1 cellular context compared by ENCODE assay signal in the genomic region with DNA sequence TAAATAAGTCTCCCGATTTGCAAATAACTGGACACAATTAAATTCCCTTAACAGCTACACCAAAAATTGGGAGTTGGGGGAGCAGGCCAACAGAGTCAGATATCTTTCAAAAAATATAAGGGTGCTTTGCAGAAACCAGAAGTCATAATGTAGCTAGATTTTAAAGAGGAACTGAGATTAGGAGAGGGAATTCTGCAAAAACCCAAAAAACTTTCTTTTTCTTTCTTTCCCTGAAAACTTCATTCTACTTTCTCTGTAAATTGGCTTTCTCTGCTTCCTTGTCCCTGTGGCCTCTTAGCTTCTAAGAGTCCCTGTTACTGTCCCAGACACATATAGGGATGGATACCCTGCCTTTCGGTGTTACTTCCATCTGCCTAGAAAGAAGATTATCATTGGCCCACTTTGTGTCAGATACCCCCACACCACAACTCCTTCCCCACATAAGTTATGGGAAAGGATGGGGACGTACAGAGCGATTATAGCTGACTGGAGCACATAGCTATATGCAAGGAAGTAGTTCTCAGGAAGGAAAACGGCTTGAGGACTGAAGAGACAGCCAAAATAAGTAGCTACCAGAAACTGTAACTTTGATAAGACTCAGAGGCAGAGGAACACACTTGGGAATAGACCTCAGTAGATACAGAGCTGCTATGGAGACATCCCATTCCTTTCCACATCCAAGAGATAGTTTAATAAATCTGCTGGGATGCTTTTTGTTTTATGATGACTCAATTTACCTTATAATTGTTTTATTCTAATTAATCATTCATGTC.
TF ChIP-seq lines count a peak whose summit lies in the region.

No MANE protein-coding gene starts in this region.

TF ChIP-seq in SK-N-SH treated with all-trans-retinoic acid at 6 μM for 48 hours, 23 proteins besides CTCF, POLR2A, EP300 and RAD21 (continued from another document):
- TF ChIP-seq, protein P1, sequence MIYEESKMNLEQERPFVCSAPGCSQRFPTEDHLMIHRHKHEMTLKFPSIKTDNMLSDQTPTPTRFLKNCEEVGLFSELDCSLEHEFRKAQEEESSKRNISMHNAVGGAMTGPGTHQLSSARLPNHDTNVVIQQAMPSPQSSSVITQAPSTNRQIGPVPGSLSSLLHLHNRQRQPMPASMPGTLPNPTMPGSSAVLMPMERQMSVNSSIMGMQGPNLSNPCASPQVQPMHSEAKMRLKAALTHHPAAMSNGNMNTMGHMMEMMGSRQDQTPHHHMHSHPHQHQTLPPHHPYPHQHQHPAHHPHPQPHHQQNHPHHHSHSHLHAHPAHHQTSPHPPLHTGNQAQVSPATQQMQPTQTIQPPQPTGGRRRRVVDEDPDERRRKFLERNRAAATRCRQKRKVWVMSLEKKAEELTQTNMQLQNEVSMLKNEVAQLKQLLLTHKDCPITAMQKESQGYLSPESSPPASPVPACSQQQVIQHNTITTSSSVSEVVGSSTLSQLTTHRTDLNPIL (CRISPR knock-in tag; IDR thresholded peaks at IDR 0.05; ENCODE audit: low read depth), result no peak
- TF ChIP-seq, protein P2, sequence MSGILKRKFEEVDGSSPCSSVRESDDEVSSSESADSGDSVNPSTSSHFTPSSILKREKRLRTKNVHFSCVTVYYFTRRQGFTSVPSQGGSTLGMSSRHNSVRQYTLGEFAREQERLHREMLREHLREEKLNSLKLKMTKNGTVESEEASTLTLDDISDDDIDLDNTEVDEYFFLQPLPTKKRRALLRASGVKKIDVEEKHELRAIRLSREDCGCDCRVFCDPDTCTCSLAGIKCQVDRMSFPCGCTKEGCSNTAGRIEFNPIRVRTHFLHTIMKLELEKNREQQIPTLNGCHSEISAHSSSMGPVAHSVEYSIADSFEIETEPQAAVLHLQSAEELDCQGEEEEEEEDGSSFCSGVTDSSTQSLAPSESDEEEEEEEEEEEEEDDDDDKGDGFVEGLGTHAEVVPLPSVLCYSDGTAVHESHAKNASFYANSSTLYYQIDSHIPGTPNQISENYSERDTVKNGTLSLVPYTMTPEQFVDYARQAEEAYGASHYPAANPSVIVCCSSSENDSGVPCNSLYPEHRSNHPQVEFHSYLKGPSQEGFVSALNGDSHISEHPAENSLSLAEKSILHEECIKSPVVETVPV (CRISPR knock-in tag; IDR thresholded peaks at IDR 0.05), result no peak
- TF ChIP-seq OSR1 (CRISPR knock-in tag; IDR thresholded peaks at IDR 0.05) (no peak), GLIS3 (CRISPR knock-in tag; IDR thresholded peaks at IDR 0.05) (no peak), CSDC2 (CRISPR knock-in tag; IDR thresholded peaks at IDR 0.05) (no peak), ARNTL (CRISPR knock-in tag; IDR thresholded peaks at IDR 0.05; ENCODE audit: borderline replicate concordance, low read depth) (no peak), ZFP3 (CRISPR knock-in tag; IDR thresholded peaks at IDR 0.05) (no peak), ZFP30 (CRISPR knock-in tag; IDR thresholded peaks at IDR 0.05) (no peak), ISL1 (CRISPR knock-in tag; IDR thresholded peaks at IDR 0.05) (no peak), TCF4 (CRISPR knock-in tag; IDR thresholded peaks at IDR 0.05; ENCODE audit: borderline replicate concordance) (no peak), ESRRG (CRISPR knock-in tag; IDR thresholded peaks at IDR 0.05) (no peak), SNAI2 (CRISPR knock-in tag; IDR thresholded peaks at IDR 0.05) (no peak), ZNF565 (CRISPR knock-in tag; conservative IDR thresholded peaks at IDR 0.05; ENCODE audit: low read depth) (no peak), TOX (CRISPR knock-in tag; IDR thresholded peaks at IDR 0.05; ENCODE audit: borderline replicate concordance) (no peak), ZNF8 (CRISPR knock-in tag; IDR thresholded peaks at IDR 0.05) (no peak)
- TF ChIP-seq, protein P3, sequence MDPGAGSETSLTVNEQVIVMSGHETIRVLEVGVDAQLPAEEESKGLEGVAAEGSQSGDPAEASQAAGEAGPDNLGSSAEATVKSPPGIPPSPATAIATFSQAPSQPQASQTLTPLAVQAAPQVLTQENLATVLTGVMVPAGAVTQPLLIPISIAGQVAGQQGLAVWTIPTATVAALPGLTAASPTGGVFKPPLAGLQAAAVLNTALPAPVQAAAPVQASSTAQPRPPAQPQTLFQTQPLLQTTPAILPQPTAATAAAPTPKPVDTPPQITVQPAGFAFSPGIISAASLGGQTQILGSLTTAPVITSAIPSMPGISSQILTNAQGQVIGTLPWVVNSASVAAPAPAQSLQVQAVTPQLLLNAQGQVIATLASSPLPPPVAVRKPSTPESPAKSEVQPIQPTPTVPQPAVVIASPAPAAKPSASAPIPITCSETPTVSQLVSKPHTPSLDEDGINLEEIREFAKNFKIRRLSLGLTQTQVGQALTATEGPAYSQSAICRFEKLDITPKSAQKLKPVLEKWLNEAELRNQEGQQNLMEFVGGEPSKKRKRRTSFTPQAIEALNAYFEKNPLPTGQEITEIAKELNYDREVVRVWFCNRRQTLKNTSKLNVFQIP (CRISPR knock-in tag; IDR thresholded peaks at IDR 0.05; ENCODE audit: borderline replicate concordance, low read depth), result no peak
- TF ChIP-seq, protein P4, sequence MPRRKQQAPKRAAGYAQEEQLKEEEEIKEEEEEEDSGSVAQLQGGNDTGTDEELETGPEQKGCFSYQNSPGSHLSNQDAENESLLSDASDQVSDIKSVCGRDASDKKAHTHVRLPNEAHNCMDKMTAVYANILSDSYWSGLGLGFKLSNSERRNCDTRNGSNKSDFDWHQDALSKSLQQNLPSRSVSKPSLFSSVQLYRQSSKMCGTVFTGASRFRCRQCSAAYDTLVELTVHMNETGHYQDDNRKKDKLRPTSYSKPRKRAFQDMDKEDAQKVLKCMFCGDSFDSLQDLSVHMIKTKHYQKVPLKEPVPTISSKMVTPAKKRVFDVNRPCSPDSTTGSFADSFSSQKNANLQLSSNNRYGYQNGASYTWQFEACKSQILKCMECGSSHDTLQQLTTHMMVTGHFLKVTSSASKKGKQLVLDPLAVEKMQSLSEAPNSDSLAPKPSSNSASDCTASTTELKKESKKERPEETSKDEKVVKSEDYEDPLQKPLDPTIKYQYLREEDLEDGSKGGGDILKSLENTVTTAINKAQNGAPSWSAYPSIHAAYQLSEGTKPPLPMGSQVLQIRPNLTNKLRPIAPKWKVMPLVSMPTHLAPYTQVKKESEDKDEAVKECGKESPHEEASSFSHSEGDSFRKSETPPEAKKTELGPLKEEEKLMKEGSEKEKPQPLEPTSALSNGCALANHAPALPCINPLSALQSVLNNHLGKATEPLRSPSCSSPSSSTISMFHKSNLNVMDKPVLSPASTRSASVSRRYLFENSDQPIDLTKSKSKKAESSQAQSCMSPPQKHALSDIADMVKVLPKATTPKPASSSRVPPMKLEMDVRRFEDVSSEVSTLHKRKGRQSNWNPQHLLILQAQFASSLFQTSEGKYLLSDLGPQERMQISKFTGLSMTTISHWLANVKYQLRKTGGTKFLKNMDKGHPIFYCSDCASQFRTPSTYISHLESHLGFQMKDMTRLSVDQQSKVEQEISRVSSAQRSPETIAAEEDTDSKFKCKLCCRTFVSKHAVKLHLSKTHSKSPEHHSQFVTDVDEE (CRISPR knock-in tag; IDR thresholded peaks at IDR 0.05), result no peak
- TF ChIP-seq, protein P5, sequence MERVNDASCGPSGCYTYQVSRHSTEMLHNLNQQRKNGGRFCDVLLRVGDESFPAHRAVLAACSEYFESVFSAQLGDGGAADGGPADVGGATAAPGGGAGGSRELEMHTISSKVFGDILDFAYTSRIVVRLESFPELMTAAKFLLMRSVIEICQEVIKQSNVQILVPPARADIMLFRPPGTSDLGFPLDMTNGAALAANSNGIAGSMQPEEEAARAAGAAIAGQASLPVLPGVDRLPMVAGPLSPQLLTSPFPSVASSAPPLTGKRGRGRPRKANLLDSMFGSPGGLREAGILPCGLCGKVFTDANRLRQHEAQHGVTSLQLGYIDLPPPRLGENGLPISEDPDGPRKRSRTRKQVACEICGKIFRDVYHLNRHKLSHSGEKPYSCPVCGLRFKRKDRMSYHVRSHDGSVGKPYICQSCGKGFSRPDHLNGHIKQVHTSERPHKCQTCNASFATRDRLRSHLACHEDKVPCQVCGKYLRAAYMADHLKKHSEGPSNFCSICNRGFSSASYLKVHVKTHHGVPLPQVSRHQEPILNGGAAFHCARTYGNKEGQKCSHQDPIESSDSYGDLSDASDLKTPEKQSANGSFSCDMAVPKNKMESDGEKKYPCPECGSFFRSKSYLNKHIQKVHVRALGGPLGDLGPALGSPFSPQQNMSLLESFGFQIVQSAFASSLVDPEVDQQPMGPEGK (CRISPR knock-in tag; IDR thresholded peaks at IDR 0.05; ENCODE audit: borderline replicate concordance), result no peak
